Comparison of ENCODE assay signal across 4 cellular contexts in genomic region chr3:101085752-101086151, GRCh38.
"Had no signal": no experiment of that assay in that cellular context is flagged by ENCODE, and none has a peak within 500 bp of the region (broad histone marks: within the 10 kb centered on the region; RNA-seq: fewer than 3 reads in every experiment).

No MANE protein-coding gene starts in this region.

- H3K4me3 ChIP-seq: K562 had no signal

- ATAC-seq: HepG2, K562 had no signal

- H3K27ac ChIP-seq: HL-60 had no signal

- DNase-seq: IMR-90 had no signal
